1 cellular context compared by ENCODE assay signal in the genomic region with DNA sequence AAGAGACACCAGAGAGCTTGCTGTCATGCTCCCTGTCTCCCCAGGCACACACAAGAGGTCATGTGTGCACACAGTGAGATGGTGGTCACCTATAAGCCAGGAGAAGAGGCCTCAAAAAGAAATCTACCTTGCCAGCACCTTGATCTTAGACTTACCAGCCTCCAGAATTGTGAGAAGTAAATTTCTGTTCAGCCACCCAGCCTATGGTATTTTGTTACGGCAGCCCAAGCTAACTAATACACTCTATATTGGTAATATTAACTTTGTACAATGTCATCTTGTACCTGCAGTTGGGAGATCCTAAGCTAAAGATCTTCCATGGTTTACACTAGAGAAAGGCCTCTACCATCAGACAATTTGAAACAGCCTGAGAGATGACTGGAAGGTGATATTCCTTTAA.
TF ChIP-seq lines count a peak whose summit lies in the region.

No MANE protein-coding gene starts in this region.

TF ChIP-seq in K562, 482 proteins besides CTCF, POLR2A, EP300 and RAD21:
- TF ChIP-seq ZNF79 (CRISPR knock-in tag; IDR thresholded peaks at IDR 0.05; ENCODE audit: low read depth) (no peak), ZNF124 (CRISPR knock-in tag; IDR thresholded peaks at IDR 0.05) (no peak), AFF1 (IDR thresholded peaks at IDR 0.05; ENCODE audit: low read depth in 1 of 2, partially characterized antibody in 2 of 2) (no peak), KHSRP (IDR thresholded peaks at IDR 0.05) (no peak), ZNF12 (CRISPR knock-in tag; IDR thresholded peaks at IDR 0.05) (peak; percentile 95), MCM7 (IDR thresholded peaks at IDR 0.05) (no peak)
- TF ChIP-seq, protein P1, sequence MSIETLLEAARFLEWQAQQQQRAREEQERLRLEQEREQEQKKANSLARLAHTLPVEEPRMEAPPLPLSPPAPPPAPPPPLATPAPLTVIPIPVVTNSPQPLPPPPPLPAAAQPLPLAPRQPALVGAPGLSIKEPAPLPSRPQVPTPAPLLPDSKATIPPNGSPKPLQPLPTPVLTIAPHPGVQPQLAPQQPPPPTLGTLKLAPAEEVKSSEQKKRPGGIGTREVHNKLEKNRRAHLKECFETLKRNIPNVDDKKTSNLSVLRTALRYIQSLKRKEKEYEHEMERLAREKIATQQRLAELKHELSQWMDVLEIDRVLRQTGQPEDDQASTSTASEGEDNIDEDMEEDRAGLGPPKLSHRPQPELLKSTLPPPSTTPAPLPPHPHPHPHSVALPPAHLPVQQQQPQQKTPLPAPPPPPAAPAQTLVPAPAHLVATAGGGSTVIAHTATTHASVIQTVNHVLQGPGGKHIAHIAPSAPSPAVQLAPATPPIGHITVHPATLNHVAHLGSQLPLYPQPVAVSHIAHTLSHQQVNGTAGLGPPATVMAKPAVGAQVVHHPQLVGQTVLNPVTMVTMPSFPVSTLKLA (conservative IDR thresholded peaks at IDR 0.05), result 0 out of 4 replicates have a peak, but pooled peaks of 1 of the 2 experiments have one; percentile 16
